Comparison of ENCODE assay signal across 8 cellular contexts in the genomic region with DNA sequence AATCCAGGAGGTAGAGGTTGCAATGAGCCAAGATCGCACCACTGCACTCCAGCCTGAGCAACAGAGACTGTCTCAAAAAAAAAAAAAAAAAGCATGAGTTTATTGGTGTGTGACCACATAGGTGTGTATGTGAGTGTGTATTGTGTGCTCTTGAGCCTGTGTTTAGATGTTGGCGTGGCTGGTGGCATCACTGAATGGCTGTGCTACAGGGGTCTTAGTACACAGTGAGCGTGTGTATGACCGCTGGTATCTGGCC. TPM values are rescaled to one million over a fixed set of nuclear protein-coding genes. Genes with fewer than 3 reads are reported as not detected.
DNase-seq lines count a peak whose midpoint lies in the region; ATAC-seq and TF ChIP-seq lines count a peak whose summit lies in the region.

No MANE protein-coding gene starts in this region.

- H4K20me1 ChIP-seq in MM.1S (ENCODE audit: insufficient read depth, low read length), result peaks cover 17% of the 10 kb centered on the region

- no peak for ATAC-seq in CD4-positive, CD25-positive, alpha-beta regulatory T cell (ENCODE audit: low read depth in 2 of 2)
- ATAC-seq in effector memory CD8-positive, alpha-beta T cell (replicated peaks), result peak; percentile 11
- ATAC-seq in GM18868 (IDR thresholded peaks at IDR 0.05; ENCODE audit: unreplicated experiment), result no peak

- no peak for TF ChIP-seq CTCF in MM.1S (IDR thresholded peaks at IDR 0.05; ENCODE audit: low read length)

- peak overlapping the region; percentile 85 to 92 (median 91) for H3K27ac Mint-ChIP-seq in CD4-positive, CD25-positive, alpha-beta regulatory T cell
- peak overlapping the region; percentile 97 to 98 for H3K27ac Mint-ChIP-seq in effector memory CD8-positive, alpha-beta T cell

- H3K27ac ChIP-seq in CD4-positive, CD25-positive, alpha-beta regulatory T cell (ENCODE audit: insufficient read depth, low read length, poor library complexity, severe bottlenecking), result peak overlapping the region; percentile 86
- peak overlapping the region; percentile 89 for H3K27ac ChIP-seq in MM.1S (ENCODE audit: low read length)

- peak overlapping the region; percentile 93 to 100 (median 96) for H3K4me3 Mint-ChIP-seq in CD4-positive, CD25-positive, alpha-beta regulatory T cell
- peak overlapping the region; percentile 97 to 99 for H3K4me3 Mint-ChIP-seq in effector memory CD8-positive, alpha-beta T cell

- peak overlapping the region; percentile 97 for H3K9ac ChIP-seq in MM.1S (ENCODE audit: low read length)

- peak overlapping the region; percentile 87 for H3K4me2 ChIP-seq in MM.1S (ENCODE audit: low read depth, low read length)

- no peaks in the 10 kb centered on the region for H3K27me3 ChIP-seq in CD4-positive, CD25-positive, alpha-beta regulatory T cell (ENCODE audit: control insufficient read depth, insufficient read depth, low read length)
- no peaks in the 10 kb centered on the region for H3K27me3 ChIP-seq in MM.1S (replicated peaks; ENCODE audit: insufficient read depth, low read length)
- H3K27me3 ChIP-seq in neuron (ENCODE audit: insufficient read depth, low read length), result no peaks in the 10 kb centered on the region

- H3K4me1 Mint-ChIP-seq in CD4-positive, CD25-positive, alpha-beta regulatory T cell, result peaks cover 16 to 68% (median 41%) of the 10 kb centered on the region in 4 donors
- H3K4me1 Mint-ChIP-seq in effector memory CD8-positive, alpha-beta T cell (ENCODE audit: low read depth in 2 of 2), result peaks cover 55 to 58% of the 10 kb centered on the region in 2 donors

- H3K4me3 ChIP-seq in CD4-positive, CD25-positive, alpha-beta regulatory T cell (ENCODE audit: low read depth, low read length), result peak overlapping the region; percentile 85
- H3K4me3 ChIP-seq in MM.1S (ENCODE audit: low read length), result peak overlapping the region; percentile 95
- peak overlapping the region; percentile 54 for H3K4me3 ChIP-seq in neuron (ENCODE audit: low read length)

- no peaks in the 10 kb centered on the region for H3K9me2 ChIP-seq in MM.1S (replicated peaks; ENCODE audit: insufficient read depth, low read length)

- no peak for DNase-seq in CD4-positive, CD25-positive, alpha-beta regulatory T cell
- DNase-seq in MM.1S, result no peak
- DNase-seq in effector memory CD8-positive, alpha-beta T cell, result no peak
- no peak for DNase-seq in stimulated activated CD8-positive, alpha-beta memory T cell treated with anti-CD3 and anti-CD28 coated beads, Interleukin-4, amount 100 ng/mL, for 48 hours
- DNase-seq in NCI-H1048 (lab: John Stamatoyannopoulos, UW), result no peak
- DNase-seq in activated effector memory CD4-positive, alpha-beta T cell treated with Interleukin-2 at 50 U/mL for 16 hours, result no peak

- no peaks in the 10 kb centered on the region for H3K27me3 Mint-ChIP-seq in CD4-positive, CD25-positive, alpha-beta regulatory T cell
- H3K27me3 Mint-ChIP-seq in effector memory CD8-positive, alpha-beta T cell, result no peaks in the 10 kb centered on the region

- H3K36me3 ChIP-seq in CD4-positive, CD25-positive, alpha-beta regulatory T cell (ENCODE audit: control insufficient read depth, insufficient read depth, low read length), result peaks cover 17% of the 10 kb centered on the region
- H3K36me3 ChIP-seq in MM.1S (replicated peaks; ENCODE audit: insufficient read depth, low read length) (peaks cover 20% of the 10 kb centered on the region; the same call in 1 of the 2 replicates), neuron (ENCODE audit: insufficient read depth, low read length) (peaks cover 12% of the 10 kb centered on the region)

- H3K4me1 ChIP-seq in CD4-positive, CD25-positive, alpha-beta regulatory T cell (ENCODE audit: control insufficient read depth, insufficient read depth, low read length, poor library complexity, severe bottlenecking), result peaks cover 56% of the 10 kb centered on the region
- peaks cover 11% of the 10 kb centered on the region; the same call in 1 of the 2 replicates for H3K4me1 ChIP-seq in MM.1S (ENCODE audit: low read length)
- H3K4me1 ChIP-seq in neuron (ENCODE audit: insufficient read depth, low read length), result peaks cover 32% of the 10 kb centered on the region

- no peaks in the 10 kb centered on the region for H3K9me3 Mint-ChIP-seq in CD4-positive, CD25-positive, alpha-beta regulatory T cell
- H3K9me3 Mint-ChIP-seq in effector memory CD8-positive, alpha-beta T cell, result no peaks in the 10 kb centered on the region

- peaks cover 12% of the 10 kb centered on the region for H3K36me3 Mint-ChIP-seq in CD4-positive, CD25-positive, alpha-beta regulatory T cell
- H3K36me3 Mint-ChIP-seq in effector memory CD8-positive, alpha-beta T cell (ENCODE audit: insufficient read depth), result peaks cover 65% of the 10 kb centered on the region

- H2AFZ ChIP-seq in MM.1S (ENCODE audit: low read length) (no peak overlapping the region), neuron (ENCODE audit: low read depth, low read length) (no peak overlapping the region)

- H3F3A ChIP-seq in MM.1S (ENCODE audit: insufficient read depth, low read length), result peaks cover 36% of the 10 kb centered on the region

- H3K79me2 ChIP-seq in MM.1S (ENCODE audit: low read length), result peaks cover 74% of the 10 kb centered on the region

- no peaks in the 10 kb centered on the region for H3K9me3 ChIP-seq in CD4-positive, CD25-positive, alpha-beta regulatory T cell (ENCODE audit: control insufficient read depth in 2 of 2, low read length in 2 of 2)
- H3K9me3 ChIP-seq in MM.1S (replicated peaks; ENCODE audit: insufficient read depth, low read length) (no peaks in the 10 kb centered on the region), neuron (ENCODE audit: low read length) (no peaks in the 10 kb centered on the region)

RNA-seq across cellular contexts. Expression of gene SLC1A5, which starts 2.5 kb away (rescaled TPM):
- 23.9 TPM for total RNA-seq in CD4-positive, CD25-positive, alpha-beta regulatory T cell
- 10 to 100 TPM; 23.6 to 28.8 (median 27.2) TPM for polyA plus RNA-seq in CD4-positive, CD25-positive, alpha-beta regulatory T cell

RNA-seq across cellular contexts. Expression of gene STRN4, which starts 39.7 kb away (rescaled TPM):
- total RNA-seq in CD4-positive, CD25-positive, alpha-beta regulatory T cell, result 121 TPM
- 10 to 100 TPM; 11.9 to 16.7 (median 15.0) TPM for polyA plus RNA-seq in CD4-positive, CD25-positive, alpha-beta regulatory T cell

RNA-seq across cellular contexts. Expression of gene FKRP, which starts 40.1 kb away (rescaled TPM):
- 18.7 TPM for total RNA-seq in CD4-positive, CD25-positive, alpha-beta regulatory T cell
- 1 to 10 TPM; 2.7 to 4.9 (median 3.5) TPM for polyA plus RNA-seq in CD4-positive, CD25-positive, alpha-beta regulatory T cell
